In genomic region chr9:33466565-33467495, GRCh38 we compare ENCODE assay signal across 9 cellular contexts. TPM values are rescaled to one million over a fixed set of nuclear protein-coding genes. Genes with fewer than 3 reads are reported as not detected.
DNase-seq lines count a peak whose midpoint lies in the region; ATAC-seq, FAIRE-seq and TF ChIP-seq lines count a peak whose summit lies in the region.
"Had no signal": no experiment of that assay in that cellular context is flagged by ENCODE, and none has a peak within 500 bp of the region (broad histone marks: within the 10 kb centered on the region; RNA-seq: fewer than 3 reads in every experiment).

No MANE protein-coding gene starts in this region.

- CTCF ChIA-PET in K562 (lab: Yijun Ruan, JAX; ENCODE audit: low intra/inter-chr PET ratio), result interaction anchor here (0.5 to 1.2 kb wide), 5 partner anchors 18 to 395 kb away, joined by 3 to 5 read pairs (median 4); no protein-coding TSS in a partner anchor

- TF ChIP-seq CTCF in K562 (IDR thresholded peaks at IDR 0.05 in 2 of 3, conservative IDR thresholded peaks at IDR 0.05 in 1 of 3; ENCODE audit: insufficient read depth in 2 of 3, low read depth in 1 of 3, low read length in 3 of 3) (peak; percentile 82 to 87 (median 83)), kidney (IDR thresholded peaks at IDR 0.05; ENCODE audit: borderline replicate concordance, extremely low read depth, insufficient read depth) (peak; percentile 94)

- H3K36me3 ChIP-seq in K562 (ENCODE audit: control insufficient read depth, insufficient read depth, low read length) (peaks cover 96% of the 10 kb centered on the region), kidney (ENCODE audit: control insufficient read depth in 1 of 2, insufficient read depth in 2 of 2, low read length in 2 of 2) (peaks cover 63 to 80% of the 10 kb centered on the region in 2 donors)

- H4K20me1 ChIP-seq in K562 (replicated peaks; ENCODE audit: control insufficient read depth, insufficient read depth, low read length), result no peaks in the 10 kb centered on the region

- in situ Hi-C loops in K562 (cut with MboI), result loop anchor here (10.0 kb wide), 1 partner anchor 62 kb away; the partner anchor contains the start of gene AQP7

- no TSS peak for BruUV-seq in K562 (replicated peaks; lab: Mats Ljungman, UMichigan)

- peaks cover under 1 to 3% of the 10 kb centered on the region in 2 experiments; a peak in 3 of 5 replicates for H3K4me1 ChIP-seq in K562 (replicated peaks in 1 of 2; ENCODE audit: control insufficient read depth in 2 of 2, insufficient read depth in 2 of 2, low read length in 2 of 2)
- no peaks in the 10 kb centered on the region for H3K4me1 ChIP-seq in kidney (ENCODE audit: control insufficient read depth in 1 of 2, insufficient read depth in 1 of 2, low read depth in 1 of 2, low read length in 2 of 2)

- TF ChIP-seq RAD21 in K562 (CRISPR knock-in tag; conservative IDR thresholded peaks at IDR 0.05 in 1 of 2, IDR thresholded peaks at IDR 0.05 in 1 of 2), result peak; percentile 60 to 84

- no peak overlapping the region for H3K4me3 ChIP-seq in K562
- no peak overlapping the region for H3K4me3 ChIP-seq in kidney (ENCODE audit: low read length in 2 of 2)
- H3K4me3 ChIP-seq: skin epidermis had no signal

- POLR2A ChIA-PET in K562 (lab: Yijun Ruan, JAX), result interaction anchor here (0.7 to 2.0 kb wide), 3 partner anchors 8 to 258 kb away, joined by 3 to 10 read pairs (median 3); partner anchors contain the start of gene NFX1

- ATAC-seq in HG03565 (IDR thresholded peaks at IDR 0.05; ENCODE audit: unreplicated experiment), result peak; percentile 45
- ATAC-seq in K562, result peak; percentile 94
- no peak for ATAC-seq in GM18858 (IDR thresholded peaks at IDR 0.05; ENCODE audit: unreplicated experiment)

- H2AFZ ChIP-seq in K562 (ENCODE audit: low read depth, low read length), result no peak overlapping the region

- peak overlapping the region in 1 of 2 experiments; percentile 17; a peak in 1 of 4 replicates for H3K9ac ChIP-seq in K562 (ENCODE audit: insufficient read depth in 1 of 2, low read depth in 2 of 2, low read length in 2 of 2)
- H3K9ac ChIP-seq in kidney (ENCODE audit: low read length in 2 of 2), result no peak overlapping the region

- peaks cover 7% of the 10 kb centered on the region for H3K79me2 ChIP-seq in K562 (ENCODE audit: control insufficient read depth, insufficient read depth, low read length)

- H3K27ac ChIP-seq in K562 (ENCODE audit: extremely low read depth, low read depth, low read length) (no peak overlapping the region), kidney (ENCODE audit: low read depth in 2 of 2, low read length in 2 of 2) (no peak overlapping the region)

- TF ChIP-seq EP300 in K562 (IDR thresholded peaks at IDR 0.05; ENCODE audit: low read length), result no peak

- H3K27me3 ChIP-seq in K562 (ENCODE audit: control insufficient read depth in 2 of 2, insufficient read depth in 2 of 2, low read length in 2 of 2), result no peaks in the 10 kb centered on the region

- H3K4me2 ChIP-seq in K562 (ENCODE audit: insufficient read depth, low read length), result no peak overlapping the region

- DNase-seq in D341Med (ENCODE audit: low spot score) (peak; percentile 87), UCSD-AML1 (lab: John Stamatoyannopoulos, UW; ENCODE audit: unreplicated experiment) (peak; percentile 45), K562 (ENCODE audit: extremely low read depth in 1 of 4, low spot score in 3 of 4) (peak; percentile 56 to 67 (median 62)), kidney (peak; percentile 84), cerebellar nuclear complex (lab: John Stamatoyannopoulos, UW) (no peak)
- peak; percentile 60 to 71 for DNase-seq in stimulated activated CD4-positive, alpha-beta T cell treated with anti-CD3 and anti-CD28 coated beads, Interleukin-4, amount 100 ng/mL, for 48 hours (ENCODE audit: low read depth in 2 of 2)

- H3K9me3 ChIP-seq in K562 (replicated peaks; ENCODE audit: control insufficient read depth, insufficient read depth, low read depth, low read length) (no peaks in the 10 kb centered on the region), kidney (ENCODE audit: control insufficient read depth in 1 of 2, low read length in 2 of 2) (no peaks in the 10 kb centered on the region)

- FAIRE-seq in K562 (lab: Jason Lieb, UNC) (peak; percentile 23), kidney (lab: Jason Lieb, UNC) (no peak)

- no peaks in the 10 kb centered on the region for H3K9me1 ChIP-seq in K562 (ENCODE audit: control insufficient read depth, insufficient read depth, low read length)

- intact Hi-C loops in K562 (cut with micrococcal nuclease), result loop anchor here (1.0 kb wide), 1 partner anchor 64 kb away; no protein-coding TSS in a partner anchor
- intact Hi-C loops in kidney (cut with DNase I), result no loop called here

- TF ChIP-seq POLR2A in K562 (conservative IDR thresholded peaks at IDR 0.05), result no peak

- 76% methylated on average over 10 of the region's 24 CpGs for WGBS in K562 (ENCODE audit: insufficient coverage, low coverage, missing lambda C conversion rate)

TF ChIP-seq in K562, 482 proteins besides CTCF, POLR2A, EP300 and RAD21 (continues in another document):
- TF ChIP-seq RBFOX2 (IDR thresholded peaks at IDR 0.05; ENCODE audit: low read depth, low read length), result 0 out of 2 replicates have a peak, but pooled peaks have one; percentile 26
- no peak for TF ChIP-seq MAZ (CRISPR knock-in tag; conservative IDR thresholded peaks at IDR 0.05 in 1 of 2, IDR thresholded peaks at IDR 0.05 in 1 of 2)

RNA-seq across cellular contexts. Expression of gene NOL6, which starts 6.9 kb away (rescaled TPM):
- 80.3 and 225 TPM in 2 replicates for total RNA-seq in K562 (2011; cell fraction: chromatin; rRNA removed; ENCODE audit: low replicate concordance)
- total RNA-seq in K562 (2011; cell fraction: nucleolus; rRNA removed), result 122 and 123 TPM in 2 replicates
- 77.3 and 80.3 TPM in 2 replicates for total RNA-seq in K562 (2011; cell fraction: nucleoplasm; rRNA removed)
- total RNA-seq in K562 (2014; rRNA removed), result 23.0 and 37.0 TPM in 2 replicates
- 23.0 and 27.0 TPM in 2 replicates for total RNA-seq in K562 (2014; rRNA removed; fragmentation: Illumina TruSeq; extraction: Trizol)
- total RNA-seq in K562 (2015; rRNA removed; fragmentation: Illumina TruSeq; extraction: Trizol), result 29.8 and 31.0 TPM in 2 replicates
- 58.9 and 61.1 TPM in 2 replicates for total RNA-seq in K562 (2021)
- 23.5 and 42.1 TPM in 2 replicates for polyA plus RNA-seq in K562 (2011; rRNA removed)
- polyA plus RNA-seq in K562 (2011; cell fraction: cytosol; rRNA removed), result 21.5 and 30.8 TPM in 2 replicates
- 106 and 124 TPM in 2 replicates for polyA plus RNA-seq in K562 (2011; cell fraction: nucleus; rRNA removed)
- polyA plus RNA-seq in K562 (2012), result 25.7 and 37.3 TPM in 2 replicates
- 49.9 and 51.2 TPM in 2 replicates for polyA plus RNA-seq in K562 (2014; fragmentation: Illumina TruSeq; extraction: Trizol)
- 1 to 10 TPM; 7.7 to 9.4 TPM for polyA plus RNA-seq in K562 (2014; fragmentation: Nextera tagmentation; extraction: Ambion mirVana)
- polyA plus RNA-seq in K562 (2014; rRNA removed), result 33.5 and 35.0 TPM in 2 replicates
- 24.9 and 28.2 TPM in 2 replicates for polyA minus RNA-seq in K562 (2011; rRNA and poly(A)+ RNA removed)
- polyA minus RNA-seq in K562 (2011; cell fraction: cytosol; rRNA and poly(A)+ RNA removed), result 21.5 and 28.5 TPM in 2 replicates
- polyA minus RNA-seq in K562 (2011; cell fraction: nucleus; rRNA and poly(A)+ RNA removed), result 39.3 and 50.3 TPM in 2 replicates
- total RNA-seq in kidney, result 32.8 TPM
- 10.8 TPM for polyA plus RNA-seq in kidney (ENCODE audit: insufficient read depth, low read depth, low replicate concordance)

RNA-seq across cellular contexts. Expression of gene AQP3, which starts 19.4 kb away (rescaled TPM):
- total RNA-seq in K562 (2011; cell fraction: chromatin; rRNA removed; ENCODE audit: low replicate concordance), result 13.3 and 46.7 TPM in 2 replicates
- 57.8 and 76.0 TPM in 2 replicates for total RNA-seq in K562 (2011; cell fraction: nucleolus; rRNA removed)
- total RNA-seq in K562 (2011; cell fraction: nucleoplasm; rRNA removed), result 30.8 and 35.2 TPM in 2 replicates
- total RNA-seq in K562 (2014; rRNA removed) (17.6 and 26.9 TPM in 2 replicates), K562 (2014; rRNA removed; fragmentation: Illumina TruSeq; extraction: Trizol) (11.1 and 12.8 TPM in 2 replicates), K562 (2015; rRNA removed; fragmentation: Illumina TruSeq; extraction: Trizol) (13.3 and 15.1 TPM in 2 replicates), K562 (2021) (25.5 and 27.1 TPM in 2 replicates), kidney (135 TPM)
- polyA plus RNA-seq in K562 (2011; rRNA removed) (25.8 and 31.5 TPM in 2 replicates), K562 (2014; fragmentation: Illumina TruSeq; extraction: Trizol) (25.0 and 30.0 TPM in 2 replicates), K562 (2014; fragmentation: Nextera tagmentation; extraction: Ambion mirVana) (1 to 10 TPM; 4.2 to 6.0 TPM), K562 (2014; rRNA removed) (25.3 and 29.9 TPM in 2 replicates), kidney (ENCODE audit: insufficient read depth, low read depth, low replicate concordance) (401 TPM)
- 51.7 and 150 TPM in 2 replicates for polyA plus RNA-seq in K562 (2011; cell fraction: cytosol; rRNA removed)
- polyA plus RNA-seq in K562 (2011; cell fraction: nucleus; rRNA removed), result 29.5 and 64.4 TPM in 2 replicates
- polyA plus RNA-seq in K562 (2012), result 11.3 and 35.0 TPM in 2 replicates
- 12.9 and 30.5 TPM in 2 replicates for polyA minus RNA-seq in K562 (2011; rRNA and poly(A)+ RNA removed)
- 34.6 and 39.6 TPM in 2 replicates for polyA minus RNA-seq in K562 (2011; cell fraction: cytosol; rRNA and poly(A)+ RNA removed)
- polyA minus RNA-seq in K562 (2011; cell fraction: nucleus; rRNA and poly(A)+ RNA removed), result 6.3 and 7.5 TPM in 2 replicates

RNA-seq across cellular contexts. Expression of gene ANKRD18B, which starts 57.2 kb away (rescaled TPM):
- total RNA-seq in K562 (2011; cell fraction: chromatin; rRNA removed; ENCODE audit: low replicate concordance), result 5.2 and 17.2 TPM in 2 replicates
- 3.7 and 7.9 TPM in 2 replicates for total RNA-seq in K562 (2011; cell fraction: nucleolus; rRNA removed)
- total RNA-seq in K562 (2011; cell fraction: nucleoplasm; rRNA removed), result 8.0 and 8.8 TPM in 2 replicates
- total RNA-seq in K562 (2014; rRNA removed) (1.1 and 1.3 TPM in 2 replicates), K562 (2014; rRNA removed; fragmentation: Illumina TruSeq; extraction: Trizol) (1.9 and 2.7 TPM in 2 replicates), K562 (2015; rRNA removed; fragmentation: Illumina TruSeq; extraction: Trizol) (1.7 and 2.0 TPM in 2 replicates), K562 (2021) (1.9 and 3.3 TPM in 2 replicates), kidney (0.72 TPM)
- polyA plus RNA-seq in K562 (2011; rRNA removed) (1.6 and 1.8 TPM in 2 replicates), K562 (2014; fragmentation: Illumina TruSeq; extraction: Trizol) (3.3 and 12.6 TPM in 2 replicates), K562 (2014; fragmentation: Nextera tagmentation; extraction: Ambion mirVana) (1 to 10 TPM in 1 of 2 experiments, under 1 TPM in 1; 0.43 to 1.4 TPM), K562 (2014; rRNA removed) (0.77 and 1.1 TPM in 2 replicates), kidney (ENCODE audit: insufficient read depth, low read depth, low replicate concordance) (not detected)
- polyA plus RNA-seq in K562 (2011; cell fraction: cytosol; rRNA removed), result 0.46 and 0.54 TPM in 2 replicates
- polyA plus RNA-seq in K562 (2011; cell fraction: nucleus; rRNA removed), result 1.5 and 1.7 TPM in 2 replicates
- polyA plus RNA-seq in K562 (2012), result 1.4 and 2.6 TPM in 2 replicates
- 3.9 and 4.3 TPM in 2 replicates for polyA minus RNA-seq in K562 (2011; rRNA and poly(A)+ RNA removed)
- polyA minus RNA-seq in K562 (2011; cell fraction: cytosol; rRNA and poly(A)+ RNA removed), result 4.2 TPM in 1 of 2 replicates, not detected in the other
- 3.9 and 6.1 TPM in 2 replicates for polyA minus RNA-seq in K562 (2011; cell fraction: nucleus; rRNA and poly(A)+ RNA removed)

Comparison
In these comparisons a context has a peak if more than half of its experiments do, and no peak if none do; other contexts are left out.
1. DNase-seq: peak in D341Med (single experiment), UCSD-AML1 (single experiment), K562 (4 of 4), kidney (single experiment) and stimulated activated CD4-positive, alpha-beta T cell treated with anti-CD3 and anti-CD28 coated beads, Interleukin-4, amount 100 ng/mL, for 48 hours (2 of 2); none in cerebellar nuclear complex (0 of 2).